In genomic region chrX:74911494-74911893, GRCh38 we compare ENCODE assay signal across 24 cellular contexts. TPM values are rescaled to one million over a fixed set of nuclear protein-coding genes. Genes with fewer than 3 reads are reported as not detected.
DNase-seq lines count a peak whose midpoint lies in the region; ATAC-seq lines count a peak whose summit lies in the region.
"Had no signal": no experiment of that assay in that cellular context is flagged by ENCODE, and none has a peak within 500 bp of the region (broad histone marks: within the 10 kb centered on the region; RNA-seq: fewer than 3 reads in every experiment).

No MANE protein-coding gene starts in this region.

- H3K36me3 Mint-ChIP-seq in activated T-helper 17 cell treated with anti-CD3 and anti-CD28 coated beads, Interleukin-2, amount 50 U/mL, for 72 hours (ENCODE audit: low read depth) = no peaks in the 10 kb centered on the region
- H3K36me3 Mint-ChIP-seq: activated naive CD8-positive, alpha-beta T cell had no signal

- H3K27me3 Mint-ChIP-seq in activated T-helper 17 cell treated with anti-CD3 and anti-CD28 coated beads, Interleukin-2, amount 50 U/mL, for 72 hours = no peaks in the 10 kb centered on the region
- H3K27me3 Mint-ChIP-seq: activated naive CD8-positive, alpha-beta T cell had no signal

- DNase-seq in NAMALWA (ENCODE audit: low spot score) (no peak), nucleus accumbens (lab: John Stamatoyannopoulos, UW) (no peak), DMS79 treated with DMSO at 0.1 percent for 48 hours (lab: John Stamatoyannopoulos, UW) (no peak), HUDEP-2 (lab: John Stamatoyannopoulos, UW; ENCODE audit: unreplicated experiment in 76 of 76) (no peak)
- DNase-seq: activated CD4-positive, CD25-positive, alpha-beta regulatory T cell treated with anti-CD3 and anti-CD28 coated beads, Interleukin-2, amount 50 U/mL, for 72 hours; Caco-2; cortex of kidney; H9; KG1; NCI-H1048; NCI-H2029 treated with DMSO at 0.1 percent for 48 hours; NCI-H446 treated with DMSO at 0.1 percent for 48 hours; NK-92 treated with Interleukin-12 subunit alpha and Interleukin-12 subunit beta, amount 100 ng/mL, for 24 hours; posterior cingulate gyrus; SK-N-SH; stimulated activated CD4-positive, alpha-beta T cell treated with anti-CD3 and anti-CD28 coated beads, Interleukin-4, amount 100 ng/mL, for 24 hours; substantia nigra; uterus had no signal

- H3K4me1 Mint-ChIP-seq in activated T-helper 17 cell treated with anti-CD3 and anti-CD28 coated beads, Interleukin-2, amount 50 U/mL, for 72 hours = no peaks in the 10 kb centered on the region
- H3K4me1 Mint-ChIP-seq: H9, nephron had no signal

- ATAC-seq in GM18858 (IDR thresholded peaks at IDR 0.05; ENCODE audit: unreplicated experiment) = peak; percentile 54
- peak; percentile 70 for ATAC-seq in GM21381 (IDR thresholded peaks at IDR 0.05; ENCODE audit: unreplicated experiment)
- peak; percentile 88 for ATAC-seq in HG02870 (IDR thresholded peaks at IDR 0.05; ENCODE audit: unreplicated experiment)
- peak; percentile 56 for ATAC-seq in activated T-helper 17 cell treated with anti-CD3 and anti-CD28 coated beads, Interleukin-2, amount 50 U/mL, for 72 hours (replicated peaks)

- no peaks in the 10 kb centered on the region for H3K9me3 Mint-ChIP-seq in activated T-helper 17 cell treated with anti-CD3 and anti-CD28 coated beads, Interleukin-2, amount 50 U/mL, for 72 hours

- no peak overlapping the region for H3K27ac Mint-ChIP-seq in activated T-helper 17 cell treated with anti-CD3 and anti-CD28 coated beads, Interleukin-2, amount 50 U/mL, for 72 hours
- H3K27ac Mint-ChIP-seq: activated naive CD8-positive, alpha-beta T cell; H9; nephron had no signal

- no peak overlapping the region for H3K4me3 Mint-ChIP-seq in activated T-helper 17 cell treated with anti-CD3 and anti-CD28 coated beads, Interleukin-2, amount 50 U/mL, for 72 hours
- H3K4me3 Mint-ChIP-seq: activated naive CD8-positive, alpha-beta T cell; H9; nephron had no signal

RNA-seq across cellular contexts. Expression of gene NEXMIF, which starts 13.8 kb away (rescaled TPM):
- total RNA-seq in activated T-helper 17 cell treated with anti-CD3 and anti-CD28 coated beads, Interleukin-2, amount 50 U/mL, for 72 hours = 1 to 10 TPM in 1 of 2 donors, under 1 TPM in 1; 0.24 to 2.8 TPM
- total RNA-seq: Caco-2 had no signal
